24 cellular contexts compared by ENCODE assay signal in the genomic region with DNA sequence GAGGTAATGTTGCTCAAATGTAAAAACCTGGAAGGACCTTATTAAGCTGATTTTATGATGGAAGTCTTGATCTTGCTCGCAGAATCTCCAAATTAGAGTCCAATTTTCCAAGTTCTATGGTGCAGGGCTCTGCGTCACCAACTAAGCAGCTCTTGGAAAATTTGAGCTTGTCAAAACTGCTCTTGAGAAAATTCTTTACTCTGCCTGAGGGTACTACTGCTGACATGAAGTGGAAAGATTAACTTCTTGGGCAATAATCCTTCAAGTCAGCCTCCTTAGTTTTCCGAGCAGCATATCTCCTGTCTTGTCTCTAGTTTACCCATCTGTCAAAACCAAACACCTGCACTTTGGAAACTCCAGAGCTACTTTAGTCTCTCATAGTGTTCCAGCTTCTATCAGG.
"Had no signal": no experiment of that assay in that cellular context is flagged by ENCODE, and none has a peak within 500 bp of the region (broad histone marks: within the 10 kb centered on the region; RNA-seq: fewer than 3 reads in every experiment).

No MANE protein-coding gene starts in this region.

- ATAC-seq: left cardiac atrium; left lobe of liver; naive thymus-derived CD4-positive, alpha-beta T cell; natural killer cell treated with Interleukin-12 subunit alpha and Interleukin-12 subunit beta and Interleukin-15 and Interleukin-18, amount 100 ng/mL, for 72 hours; right cardiac atrium; sciatic nerve; stimulated activated naive B cell treated with anti-CD40 and anti-IgM and Interleukin-4, amounts not matched to agents 10 μg/mL and 1 μg/mL and 100 μg/mL, for 72 hours; stimulated activated naive CD8-positive, alpha-beta T cell treated with anti-CD3 and anti-CD28 coated beads, Interleukin-15, Interleukin-2, amounts not matched to agents 100 U/mL and 50 U/mL, for 24 hours had no signal

- H3K4me3 ChIP-seq: hepatocyte, lung, ovary, skin epidermis, stomach, testis, thyroid gland, transverse colon, uterus had no signal

- H3K27ac ChIP-seq: hepatocyte, ovary, skin epidermis, stomach, testis, thyroid gland, transverse colon, uterus had no signal

- H3K27me3 ChIP-seq: hepatocyte, ovary, stomach, testis, thyroid gland, transverse colon, uterus had no signal

- H3K4me1 ChIP-seq: stomach, testis, thyroid gland, transverse colon, uterus had no signal

- DNase-seq: kidney glomerular epithelial cell; left cardiac atrium; mesendoderm; naive thymus-derived CD4-positive, alpha-beta T cell; ovary; right cardiac atrium; stimulated activated CD4-positive, alpha-beta T cell treated with anti-CD3 and anti-CD28 coated beads, Interleukin-12 subunit alpha, Interleukin-12 subunit beta, amount 100 ng/mL, for 4 hours; stimulated activated CD4-positive, alpha-beta T cell treated with anti-CD3 and anti-CD28 coated beads, Interleukin-15, amount 100 ng/mL, for 24 hours; stimulated activated CD4-positive, alpha-beta T cell treated with anti-CD3 and anti-CD28 coated beads, Interleukin-2, amount 100 ng/mL, for 24 hours; stimulated activated CD4-positive, alpha-beta T cell treated with anti-CD3 and anti-CD28 coated beads, Interleukin-4, amount 100 ng/mL, for 1 hour; stimulated activated naive B cell treated with anti-CD40 and anti-IgM and Interleukin-4, amounts not matched to agents 10 μg/mL and 1 μg/mL and 100 μg/mL, for 72 hours; stimulated activated naive CD8-positive, alpha-beta T cell treated with anti-CD3 and anti-CD28 coated beads, Interleukin-15, Interleukin-2, amounts not matched to agents 100 U/mL and 50 U/mL, for 24 hours; stomach; testis; thyroid gland; transverse colon; uterus had no signal

- H3K9me3 ChIP-seq: ovary, testis, thyroid gland, transverse colon, uterus had no signal

- FAIRE-seq: keratinocyte had no signal

- H3K36me3 ChIP-seq: ovary, stomach, thyroid gland, transverse colon, uterus had no signal
